29 cellular contexts compared by ENCODE assay signal in the genomic region with DNA sequence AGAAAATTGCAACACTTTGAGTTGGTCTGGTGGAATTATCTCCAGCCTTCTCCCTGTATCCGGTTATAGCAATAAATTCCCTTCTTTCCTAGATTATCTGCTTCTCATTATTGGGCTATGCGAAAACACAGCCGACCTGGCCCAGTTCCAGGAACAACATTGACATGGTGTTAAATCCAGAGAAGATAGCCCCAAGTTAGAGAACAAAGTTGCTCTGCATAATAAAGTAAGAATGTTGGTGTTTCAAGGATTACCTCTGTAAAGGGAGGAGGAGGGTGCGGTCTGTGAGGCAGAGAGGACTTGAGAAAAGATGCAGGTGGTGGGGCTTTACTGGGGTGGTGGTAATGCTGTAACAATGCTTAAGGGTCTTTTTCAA. TPM values are rescaled to one million over a fixed set of nuclear protein-coding genes. Genes with fewer than 3 reads are reported as not detected.
DNase-seq lines count a peak whose midpoint lies in the region; ATAC-seq and TF ChIP-seq lines count a peak whose summit lies in the region.
"Had no signal": no experiment of that assay in that cellular context is flagged by ENCODE, and none has a peak within 500 bp of the region (broad histone marks: within the 10 kb centered on the region; RNA-seq: fewer than 3 reads in every experiment).

No MANE protein-coding gene starts in this region.

- H3K36me3 Mint-ChIP-seq in activated naive CD8-positive, alpha-beta T cell treated with anti-CD3 and anti-CD28 coated beads, Interleukin-2, amount 50 U/mL, for 24 hours (ENCODE audit: low read depth) = no peaks in the 10 kb centered on the region
- H3K36me3 Mint-ChIP-seq in activated naive CD8-positive, alpha-beta T cell treated with anti-CD3 and anti-CD28 coated beads for 36 hours = no peaks in the 10 kb centered on the region
- peaks cover 2% of the 10 kb centered on the region for H3K36me3 Mint-ChIP-seq in activated B cell treated with CpG ODN at 0.5 μM for 24 hours (ENCODE audit: low read depth)
- H3K36me3 Mint-ChIP-seq: memory B cell had no signal

- ATAC-seq in activated naive CD8-positive, alpha-beta T cell treated with anti-CD3 and anti-CD28 coated beads, Interleukin-2, amount 50 U/mL, for 24 hours = no peak
- ATAC-seq in activated B cell treated with CpG ODN at 0.5 μM for 24 hours (ENCODE audit: low read depth) (no peak), GM21723 (IDR thresholded peaks at IDR 0.05; ENCODE audit: unreplicated experiment) (no peak)
- ATAC-seq: K562; stimulated activated naive CD8-positive, alpha-beta T cell treated with anti-CD3 and anti-CD28 coated beads, Interleukin-15, amount 100 ng/mL, for 72 hours had no signal

- no peaks in the 10 kb centered on the region for H3K27me3 ChIP-seq in testis

- no peak overlapping the region for H3K27ac ChIP-seq in testis
- H3K27ac ChIP-seq: transverse colon had no signal

- WGBS in testis, 2 donors = 3 to 4% methylated on average over 4 of the region's 4 CpGs

- H3K4me1 Mint-ChIP-seq in activated naive CD8-positive, alpha-beta T cell treated with anti-CD3 and anti-CD28 coated beads, Interleukin-2, amount 50 U/mL, for 24 hours = peaks cover 14% of the 10 kb centered on the region
- peaks cover 11% of the 10 kb centered on the region for H3K4me1 Mint-ChIP-seq in activated naive CD8-positive, alpha-beta T cell treated with anti-CD3 and anti-CD28 coated beads for 36 hours
- peaks cover 90% of the 10 kb centered on the region for H3K4me1 Mint-ChIP-seq in activated B cell treated with CpG ODN at 0.5 μM for 24 hours

- intact Hi-C loops in activated B cell treated with CpG ODN at 0.5 μM for 24 hours (cut with micrococcal nuclease) = no loop called here
- intact Hi-C loops in testis (cut with DNase I; ENCODE audit: low total_unique reads) = no loop called here

- no peak for DNase-seq in activated naive CD8-positive, alpha-beta T cell treated with anti-CD3 and anti-CD28 coated beads, Interleukin-2, amount 50 U/mL, for 24 hours
- DNase-seq in activated naive CD8-positive, alpha-beta T cell treated with anti-CD3 and anti-CD28 coated beads for 36 hours = no peak
- no peak for DNase-seq in activated B cell treated with CpG ODN at 0.5 μM for 24 hours
- peak; percentile 2 for DNase-seq in fibroblast of the aortic adventitia (ENCODE audit: low read depth)
- peak; percentile 45 for DNase-seq in testis
- no peak for DNase-seq in NCI-H524 (lab: John Stamatoyannopoulos, UW)
- DNase-seq in SKM-1 treated with dmso at 0.1 percent for 144 hours (lab: John Stamatoyannopoulos, UW; ENCODE audit: unreplicated experiment) = no peak
- DNase-seq: 8988T; activated T-cell treated with anti-CD3 and anti-CD28 coated beads, Interleukin-2, amount 50 U/mL, for 1 hour; amygdala; BE2C; Caco-2; caudate nucleus; EL; HCEC 1CT; NCI-H1694; NCI-H2171 treated with DMSO at 0.1 percent for 48 hours; NCI-H526; nucleus accumbens; SHP77; stimulated activated CD4-positive, alpha-beta T cell treated with anti-CD3 and anti-CD28 coated beads, Interleukin-12 subunit alpha, Interleukin-12 subunit beta, amount 100 ng/mL, for 4 hours; stimulated activated naive CD8-positive, alpha-beta T cell treated with anti-CD3 and anti-CD28 coated beads, Interleukin-15, amount 100 ng/mL, for 72 hours; transverse colon had no signal

- H3K4me3 Mint-ChIP-seq in activated naive CD8-positive, alpha-beta T cell treated with anti-CD3 and anti-CD28 coated beads, Interleukin-2, amount 50 U/mL, for 24 hours = no peak overlapping the region
- no peak overlapping the region for H3K4me3 Mint-ChIP-seq in activated naive CD8-positive, alpha-beta T cell treated with anti-CD3 and anti-CD28 coated beads for 36 hours
- no peak overlapping the region for H3K4me3 Mint-ChIP-seq in activated B cell treated with CpG ODN at 0.5 μM for 24 hours
- H3K4me3 Mint-ChIP-seq: memory B cell; stimulated activated naive CD8-positive, alpha-beta T cell treated with anti-CD3 and anti-CD28 coated beads, Interleukin-15, amount 100 ng/mL, for 72 hours had no signal

- TF ChIP-seq CTCF in activated B cell treated with CpG ODN at 0.5 μM for 24 hours (IDR thresholded peaks at IDR 0.05) = no peak
- TF ChIP-seq CTCF in fibroblast of the aortic adventitia (IDR thresholded peaks at IDR 0.05; ENCODE audit: insufficient read depth, low read length) = no peak
- TF ChIP-seq CTCF in testis (IDR thresholded peaks at IDR 0.05) = no peak

- no peaks in the 10 kb centered on the region for H3K9me3 ChIP-seq in testis
- H3K9me3 ChIP-seq: BE2C, Caco-2, transverse colon had no signal

- peaks cover 32% of the 10 kb centered on the region for H3K27me3 Mint-ChIP-seq in activated naive CD8-positive, alpha-beta T cell treated with anti-CD3 and anti-CD28 coated beads, Interleukin-2, amount 50 U/mL, for 24 hours
- peaks cover 45% of the 10 kb centered on the region for H3K27me3 Mint-ChIP-seq in activated naive CD8-positive, alpha-beta T cell treated with anti-CD3 and anti-CD28 coated beads for 36 hours
- peaks cover 2% of the 10 kb centered on the region for H3K27me3 Mint-ChIP-seq in activated B cell treated with CpG ODN at 0.5 μM for 24 hours

- peak overlapping the region; percentile 28 for H3K27ac Mint-ChIP-seq in activated naive CD8-positive, alpha-beta T cell treated with anti-CD3 and anti-CD28 coated beads, Interleukin-2, amount 50 U/mL, for 24 hours
- H3K27ac Mint-ChIP-seq in activated naive CD8-positive, alpha-beta T cell treated with anti-CD3 and anti-CD28 coated beads for 36 hours = no peak overlapping the region
- H3K27ac Mint-ChIP-seq in activated B cell treated with CpG ODN at 0.5 μM for 24 hours = peak overlapping the region; percentile 94
- H3K27ac Mint-ChIP-seq: memory B cell had no signal

- no peaks in the 10 kb centered on the region for H3K4me1 ChIP-seq in testis
- H3K4me1 ChIP-seq: BE2C, Caco-2, transverse colon had no signal

- no peaks in the 10 kb centered on the region for H3K36me3 ChIP-seq in testis (ENCODE audit: low read depth, missing control alignments)
- H3K36me3 ChIP-seq: BE2C, transverse colon had no signal

- TF ChIP-seq POLR2A in testis (IDR thresholded peaks at IDR 0.05) = no peak

- CTCF ChIA-PET in activated B cell treated with CpG ODN at 0.5 μM for 24 hours (lab: Charles Lee) = no interaction called here

- no peak overlapping the region for H3K4me3 ChIP-seq in fibroblast of the aortic adventitia (ENCODE audit: low read depth, low read length)
- H3K4me3 ChIP-seq in testis = no peak overlapping the region
- H3K4me3 ChIP-seq: K562, transverse colon had no signal

- H3K9me3 Mint-ChIP-seq in activated naive CD8-positive, alpha-beta T cell treated with anti-CD3 and anti-CD28 coated beads, Interleukin-2, amount 50 U/mL, for 24 hours = no peaks in the 10 kb centered on the region
- no peaks in the 10 kb centered on the region for H3K9me3 Mint-ChIP-seq in activated naive CD8-positive, alpha-beta T cell treated with anti-CD3 and anti-CD28 coated beads for 36 hours
- peaks cover 2% of the 10 kb centered on the region for H3K9me3 Mint-ChIP-seq in activated B cell treated with CpG ODN at 0.5 μM for 24 hours
- H3K9me3 Mint-ChIP-seq: memory B cell; stimulated activated naive CD8-positive, alpha-beta T cell treated with anti-CD3 and anti-CD28 coated beads, Interleukin-15, amount 100 ng/mL, for 72 hours had no signal

- POLR2A ChIA-PET in activated B cell treated with CpG ODN at 0.5 μM for 24 hours (lab: Charles Lee) = interaction anchor here (7.8 kb wide), 1 partner anchor 8 kb away, joined by 116 read pairs; no protein-coding TSS in a partner anchor

RNA-seq across cellular contexts. Expression of gene TCL1A, which starts 12.1 kb away (rescaled TPM):
- 1 to 10 TPM; 2.8 to 3.0 TPM for total RNA-seq in activated naive CD8-positive, alpha-beta T cell treated with anti-CD3 and anti-CD28 coated beads for 36 hours
- total RNA-seq in activated B cell treated with CpG ODN at 0.5 μM for 24 hours = 228 and 234 TPM in 2 replicates
- total RNA-seq in fibroblast of the aortic adventitia (ENCODE audit: low replicate concordance) = not detected in 2 replicates
- total RNA-seq in testis = 10 to 100 TPM; 10.2 to 14.1 TPM
- 13.7 TPM for polyA plus RNA-seq in testis (ENCODE audit: insufficient read depth, low read depth, low replicate concordance)
- total RNA-seq: Caco-2, epithelial cell of proximal tubule, K562, myocyte, renal cortical epithelial cell had no signal

RNA-seq across cellular contexts. Expression of gene TCL1B, which starts 15.6 kb away (rescaled TPM):
- total RNA-seq in activated naive CD8-positive, alpha-beta T cell treated with anti-CD3 and anti-CD28 coated beads for 36 hours = not detected
- total RNA-seq in activated B cell treated with CpG ODN at 0.5 μM for 24 hours (1.1 and 1.2 TPM in 2 replicates), fibroblast of the aortic adventitia (ENCODE audit: low replicate concordance) (0.98 TPM in 1 of 2 replicates, not detected in the other), testis (1 to 10 TPM; 3.7 to 5.6 TPM)
- polyA plus RNA-seq in testis (ENCODE audit: insufficient read depth, low read depth, low replicate concordance) = 5.1 TPM
- total RNA-seq: Caco-2, epithelial cell of proximal tubule, K562, myocyte, renal cortical epithelial cell had no signal
- polyA plus RNA-seq: K562 had no signal

Comparison
In these comparisons a context has a peak if more than half of its experiments do, and no peak if none do; other contexts are left out.
1. DNase-seq: peak in fibroblast of the aortic adventitia (single experiment) and testis (single experiment); none in activated naive CD8-positive, alpha-beta T cell treated with anti-CD3 and anti-CD28 coated beads, Interleukin-2, amount 50 U/mL, for 24 hours (single experiment), activated naive CD8-positive, alpha-beta T cell treated with anti-CD3 and anti-CD28 coated beads for 36 hours (single experiment), activated B cell treated with CpG ODN at 0.5 μM for 24 hours (single experiment), NCI-H524 (0 of 2) and SKM-1 treated with dmso at 0.1 percent for 144 hours (single experiment).
2. RNA of gene TCL1A, which starts 12.1 kb away (total RNA-seq): 228 to 234 TPM in activated B cell treated with CpG ODN at 0.5 μM for 24 hours; 10.2 to 14.1 TPM in testis, 2.8 to 3.0 TPM in activated naive CD8-positive, alpha-beta T cell treated with anti-CD3 and anti-CD28 coated beads for 36 hours and not detected in fibroblast of the aortic adventitia; every median in the first group is over 10 times any median in the second.